24 cellular contexts compared by ENCODE assay signal in genomic region chr9:96249746-96250145, GRCh38. TPM values are rescaled to one million over a fixed set of nuclear protein-coding genes. Genes with fewer than 3 reads are reported as not detected.
"Had no signal": no experiment of that assay in that cellular context is flagged by ENCODE, and none has a peak within 500 bp of the region (broad histone marks: within the 10 kb centered on the region; RNA-seq: fewer than 3 reads in every experiment).

No MANE protein-coding gene starts in this region.

- H3K4me2 ChIP-seq: SK-N-SH had no signal

- H3K4me3 ChIP-seq: MG63 had no signal

- H3K27me3 ChIP-seq: MG63 had no signal

- H3K9me3 ChIP-seq: MG63, SK-N-SH had no signal

- H3K9ac ChIP-seq: SK-N-SH had no signal

- FAIRE-seq: HepG2, RCC 7860 had no signal

- H3K36me3 ChIP-seq: MG63 had no signal

- DNase-seq: IMR-90, Karpas-422, KG1, MG63, NCI-H1092, NCI-H1105 treated with DMSO at 0.1 percent for 48 hours, NCI-H1417 treated with DMSO at 0.1 percent for 48 hours, NCI-H146, NCI-H1694 treated with DMSO at 0.1 percent for 48 hours, NCI-H2029, NCI-H2081 treated with DMSO at 0.1 percent for 48 hours, NCI-H2227 treated with DMSO at 0.1 percent for 48 hours, NCI-H524, NCI-H526 treated with DMSO at 0.1 percent for 48 hours, NCI-H774, Right ventricle myocardium superior, RPMI8226, SIG-M5, SK-N-SH, SW 1271 had no signal

RNA-seq across cellular contexts. Expression of gene HSD17B3, which starts 52.2 kb away (rescaled TPM):
- total RNA-seq: HepG2, NCI-H460, SK-MEL-5 had no signal
- polyA plus RNA-seq: IMR-90 had no signal
